ENCODE assay signal across 18 cellular contexts in genomic region chr5:175868348-175868723, GRCh38. TPM values are rescaled to one million over a fixed set of nuclear protein-coding genes. Genes with fewer than 3 reads are reported as not detected.
"Had no signal": no experiment of that assay in that cellular context is flagged by ENCODE, and none has a peak within 500 bp of the region (broad histone marks: within the 10 kb centered on the region; RNA-seq: fewer than 3 reads in every experiment).

No MANE protein-coding gene starts in this region.

- DNase-seq: activated CD4-positive, alpha-beta memory T cell treated with anti-CD3 and anti-CD28 coated beads, Interleukin-2, amount 10 ng/mL, durations not matched to agents 7 days and 5 days; activated CD4-positive, alpha-beta T cell treated with anti-CD3 and anti-CD28 coated beads, Interleukin-2, amount 50 U/mL, for 1 hour; activated CD8-positive, alpha-beta memory T cell treated with anti-CD3 and anti-CD28 coated beads, Interleukin-2, amount 50 U/mL, for 4 hours; activated naive CD4-positive, alpha-beta T cell treated with anti-CD3 and anti-CD28 coated beads, Interleukin-2, amount 50 U/mL, for 16 hours; activated naive CD8-positive, alpha-beta T cell treated with anti-CD3 and anti-CD28 coated beads, Interleukin-2, amount 10 ng/mL, durations not matched to agents 7 days and 5 days; central memory CD4-positive, alpha-beta T cell; NCI-H1930; NK-92 treated with Interleukin-12 subunit alpha and Interleukin-12 subunit beta, amount 100 ng/mL, for 24 hours; T-helper 17 cell; T1000 had no signal

- H3K36me3 ChIP-seq: adrenal gland, WERI-Rb-1 had no signal

- H3K27ac ChIP-seq: adrenal gland, KMS-11, WERI-Rb-1 had no signal

- H3K4me3 ChIP-seq: adrenal gland had no signal

- H3K36me3 Mint-ChIP-seq: activated naive CD8-positive, alpha-beta T cell treated with anti-CD3 and anti-CD28 coated beads, Interleukin-2, amount 10 ng/mL, durations not matched to agents 7 days and 5 days had no signal

- FAIRE-seq: bronchial epithelial cell had no signal

- H3K9ac ChIP-seq: KMS-11 had no signal

- H3K9me3 Mint-ChIP-seq: activated CD4-positive, alpha-beta memory T cell treated with anti-CD3 and anti-CD28 coated beads, Interleukin-2, amount 10 ng/mL, durations not matched to agents 7 days and 5 days; activated naive CD8-positive, alpha-beta T cell treated with anti-CD3 and anti-CD28 coated beads, Interleukin-2, amount 10 ng/mL, durations not matched to agents 7 days and 5 days; activated T-helper 2 cell treated with anti-CD3 and anti-CD28 coated beads, Interferon-gamma antibody, Interleukin-2, Interleukin-4, amounts not matched to agents 10 μg/mL and 5 μg/mL and 100 μg/mL, durations not matched to agents 14 hours and 24 hours and 36 hours had no signal

- ATAC-seq: activated CD4-positive, alpha-beta T cell treated with anti-CD3 and anti-CD28 coated beads for 36 hours; activated T-cell treated with anti-CD3 and anti-CD28 coated beads, Interleukin-2, amount 50 U/mL, for 72 hours; T-helper 17 cell had no signal

- H3K9me3 ChIP-seq: adrenal gland had no signal

- H3K4me3 Mint-ChIP-seq: activated CD4-positive, alpha-beta memory T cell treated with anti-CD3 and anti-CD28 coated beads, Interleukin-2, amount 10 ng/mL, durations not matched to agents 7 days and 5 days; activated CD4-positive, alpha-beta T cell treated with anti-CD3 and anti-CD28 coated beads for 36 hours; activated naive CD8-positive, alpha-beta T cell treated with anti-CD3 and anti-CD28 coated beads, Interleukin-2, amount 10 ng/mL, durations not matched to agents 7 days and 5 days; activated T-cell treated with anti-CD3 and anti-CD28 coated beads, Interleukin-2, amount 50 U/mL, for 72 hours; T-helper 17 cell had no signal

- H3K4me2 ChIP-seq: KMS-11 had no signal

- H3K27ac Mint-ChIP-seq: activated CD4-positive, alpha-beta memory T cell treated with anti-CD3 and anti-CD28 coated beads, Interleukin-2, amount 10 ng/mL, durations not matched to agents 7 days and 5 days; activated CD4-positive, alpha-beta T cell treated with anti-CD3 and anti-CD28 coated beads for 36 hours; activated naive CD8-positive, alpha-beta T cell treated with anti-CD3 and anti-CD28 coated beads, Interleukin-2, amount 10 ng/mL, durations not matched to agents 7 days and 5 days; activated T-cell treated with anti-CD3 and anti-CD28 coated beads, Interleukin-2, amount 50 U/mL, for 72 hours; activated T-helper 2 cell treated with anti-CD3 and anti-CD28 coated beads, Interferon-gamma antibody, Interleukin-2, Interleukin-4, amounts not matched to agents 10 μg/mL and 5 μg/mL and 100 μg/mL, durations not matched to agents 14 hours and 24 hours and 36 hours; T-helper 17 cell had no signal

RNA-seq across cellular contexts. Expression of gene CPLX2, which starts 3.0 kb away (rescaled TPM):
- total RNA-seq: activated CD4-positive, alpha-beta memory T cell treated with anti-CD3 and anti-CD28 coated beads, Interleukin-2, amount 10 ng/mL, durations not matched to agents 7 days and 5 days; activated CD4-positive, alpha-beta T cell treated with anti-CD3 and anti-CD28 coated beads for 36 hours; activated naive CD8-positive, alpha-beta T cell treated with anti-CD3 and anti-CD28 coated beads, Interleukin-2, amount 10 ng/mL, durations not matched to agents 7 days and 5 days; activated T-cell treated with anti-CD3 and anti-CD28 coated beads, Interleukin-2, amount 50 U/mL, for 72 hours; activated T-helper 2 cell treated with anti-CD3 and anti-CD28 coated beads, Interferon-gamma antibody, Interleukin-2, Interleukin-4, amounts not matched to agents 10 μg/mL and 5 μg/mL and 100 μg/mL, durations not matched to agents 14 hours and 24 hours and 36 hours; bronchial epithelial cell; MCF 10A; T-helper 17 cell had no signal
